ENCODE assay signal across 24 cellular contexts in genomic region chr11:7546324-7546791, GRCh38. TPM values are rescaled to one million over a fixed set of nuclear protein-coding genes. Genes with fewer than 3 reads are reported as not detected.
DNase-seq lines count a peak whose midpoint lies in the region; TF ChIP-seq lines count a peak whose summit lies in the region.
"Had no signal": no experiment of that assay in that cellular context is flagged by ENCODE, and none has a peak within 500 bp of the region (broad histone marks: within the 10 kb centered on the region; RNA-seq: fewer than 3 reads in every experiment).

No MANE protein-coding gene starts in this region.

- no peak for TF ChIP-seq POLR2A in breast epithelium (IDR thresholded peaks at IDR 0.05)
- TF ChIP-seq POLR2A in testis (IDR thresholded peaks at IDR 0.05), result no peak

- no peak overlapping the region for H2BK12ac ChIP-seq in neuronal stem cell (ENCODE audit: low read length)

- no peak overlapping the region for H3K27ac Mint-ChIP-seq in MCF 10A (ENCODE audit: low read depth, unreplicated experiment)
- H3K27ac Mint-ChIP-seq in mesothelial cell of epicardium, result peak overlapping the region; percentile 55
- H3K27ac Mint-ChIP-seq: activated naive CD8-positive, alpha-beta T cell treated with anti-CD3 and anti-CD28 coated beads for 36 hours had no signal

- no peaks in the 10 kb centered on the region for H3K4me1 ChIP-seq in breast epithelium
- H3K4me1 ChIP-seq in esophagus (ENCODE audit: control insufficient read depth in 2 of 2, insufficient read depth in 2 of 2, low read length in 1 of 2), result peaks cover 0 to 20% of the 10 kb centered on the region in 2 donors
- no peaks in the 10 kb centered on the region for H3K4me1 ChIP-seq in neuronal stem cell (ENCODE audit: control insufficient read depth in 2 of 2, insufficient read depth in 1 of 2, low read depth in 1 of 2, low read length in 2 of 2)
- H3K4me1 ChIP-seq in testis, result no peaks in the 10 kb centered on the region
- H3K4me1 ChIP-seq: body of pancreas, tibial artery had no signal

- H3K36me3 Mint-ChIP-seq in MCF 10A (ENCODE audit: insufficient read depth, unreplicated experiment) (no peaks in the 10 kb centered on the region), mesothelial cell of epicardium (peaks cover 8% of the 10 kb centered on the region)
- H3K36me3 Mint-ChIP-seq: activated naive CD8-positive, alpha-beta T cell treated with anti-CD3 and anti-CD28 coated beads for 36 hours; WTC11 had no signal

- BruUV-seq in MCF 10A (replicated peaks; lab: Mats Ljungman, UMichigan), result no TSS peak

- no peak overlapping the region for H3K4ac ChIP-seq in neuronal stem cell (ENCODE audit: low read length)

- H3K23ac ChIP-seq in neuronal stem cell (ENCODE audit: low read depth, low read length, poor library complexity), result no peak overlapping the region

- H2AFZ ChIP-seq in neuronal stem cell (ENCODE audit: low read length), result no peak overlapping the region

- no peak for TF ChIP-seq CTCF in MCF 10A (IDR thresholded peaks at IDR 0.05; ENCODE audit: unreplicated experiment)
- TF ChIP-seq CTCF in breast epithelium (IDR thresholded peaks at IDR 0.05), result no peak
- TF ChIP-seq CTCF in mesothelial cell of epicardium (IDR thresholded peaks at IDR 0.05; ENCODE audit: unreplicated experiment), result no peak
- no peak for TF ChIP-seq CTCF in testis (IDR thresholded peaks at IDR 0.05)

- H3K27me3 ChIP-seq in breast epithelium (no peaks in the 10 kb centered on the region), esophagus (ENCODE audit: control insufficient read depth in 1 of 2, insufficient read depth in 2 of 2, low read length in 2 of 2) (no peaks in the 10 kb centered on the region), neuronal stem cell (ENCODE audit: control insufficient read depth in 3 of 3, insufficient read depth in 3 of 3, low read depth in 1 of 3, low read length in 3 of 3) (peaks cover 0 to 16% (median 0%) of the 10 kb centered on the region in 3 experiments), testis (no peaks in the 10 kb centered on the region)
- H3K27me3 ChIP-seq: body of pancreas, tibial artery had no signal

- H3K14ac ChIP-seq in neuronal stem cell (ENCODE audit: low read length), result no peak overlapping the region

- CTCF ChIA-PET in MCF 10A (lab: Yijun Ruan, JAX), result interaction anchor here (0.6 to 6.4 kb wide), 7 partner anchors 25 to 447 kb away, joined by 3 to 38 read pairs (median 4); partner anchors contain the start of gene EIF3F

- H3K9ac ChIP-seq in neuronal stem cell (ENCODE audit: low read depth, low read length, poor library complexity), result no peak overlapping the region

- H3K4me2 ChIP-seq in neuronal stem cell (ENCODE audit: insufficient read depth, low read length, poor library complexity, severe bottlenecking), result no peak overlapping the region

- H3K9me3 ChIP-seq in breast epithelium (no peaks in the 10 kb centered on the region), esophagus (ENCODE audit: control insufficient read depth in 2 of 2, insufficient read depth in 1 of 2, low read depth in 1 of 2, low read length in 1 of 2) (no peaks in the 10 kb centered on the region), neuronal stem cell (replicated peaks in 1 of 2; ENCODE audit: control insufficient read depth in 2 of 2, insufficient read depth in 1 of 2, low read depth in 1 of 2, low read length in 2 of 2) (no peaks in the 10 kb centered on the region), testis (no peaks in the 10 kb centered on the region)
- H3K9me3 ChIP-seq: body of pancreas, tibial artery had no signal

- H3K9me3 Mint-ChIP-seq in MCF 10A (ENCODE audit: unreplicated experiment) (no peaks in the 10 kb centered on the region), mesothelial cell of epicardium (no peaks in the 10 kb centered on the region)
- H3K9me3 Mint-ChIP-seq: activated naive CD8-positive, alpha-beta T cell treated with anti-CD3 and anti-CD28 coated beads for 36 hours; neural crest cell; WTC11 had no signal

- H2AK5ac ChIP-seq in neuronal stem cell (ENCODE audit: low read depth, low read length), result no peak overlapping the region

- H2BK15ac ChIP-seq in neuronal stem cell (ENCODE audit: low read length), result no peak overlapping the region

- peak; percentile 49 for DNase-seq in MCF 10A (ENCODE audit: unreplicated experiment)
- no peak for DNase-seq in breast epithelium (ENCODE audit: low spot score in 2 of 2)
- DNase-seq in mesothelial cell of epicardium (ENCODE audit: low spot score in 2 of 2, unreplicated experiment in 2 of 2), result no peak
- no peak for DNase-seq in neuronal stem cell (ENCODE audit: low spot score)
- DNase-seq in stimulated activated CD4-positive, alpha-beta T cell treated with anti-CD3 and anti-CD28 coated beads, Interleukin-12 subunit alpha, Interleukin-12 subunit beta, amount 100 ng/mL, for 4 hours, result no peak
- DNase-seq in testis, result no peak
- no peak for DNase-seq in HuH-7 (ENCODE audit: low spot score)
- DNase-seq: 8988T; activated CD4-positive, alpha-beta T cell treated with anti-CD3 and anti-CD28 coated beads, Interleukin-2, amount 50 U/mL, for 4 hours; activated CD8-positive, alpha-beta memory T cell treated with anti-CD3 and anti-CD28 coated beads, Interleukin-2, amount 50 U/mL, for 4 hours; activated naive CD8-positive, alpha-beta T cell treated with anti-CD3 and anti-CD28 coated beads for 36 hours; body of pancreas; effector CD8-positive, alpha-beta T cell; KG1; left ventricle myocardium superior; MV-4-11; NCI-H1930; RPMI8226; stimulated activated CD4-positive, alpha-beta T cell treated with anti-CD3 and anti-CD28 coated beads, Interleukin-4, amount 100 ng/mL, for 1 hour; stimulated activated naive CD4-positive, alpha-beta T cell treated with Interleukin-2 at 50 U/mL for 16 hours; tibial artery had no signal

- H3K79me1 ChIP-seq in neuronal stem cell (ENCODE audit: low read depth, low read length), result no peaks in the 10 kb centered on the region

- H3K4me1 Mint-ChIP-seq in MCF 10A (ENCODE audit: insufficient read depth, unreplicated experiment), result peaks cover 10% of the 10 kb centered on the region
- H3K4me1 Mint-ChIP-seq in mesothelial cell of epicardium, result peaks cover 43% of the 10 kb centered on the region
- H3K4me1 Mint-ChIP-seq: neural crest cell had no signal

- intact Hi-C loops in MCF 10A (cut with micrococcal nuclease), result no loop called here
- intact Hi-C loops in breast epithelium (cut with DNase I; ENCODE audit: low total_unique reads), result no loop called here
- intact Hi-C loops in testis (cut with DNase I; ENCODE audit: low total_unique reads), result no loop called here

- H4K91ac ChIP-seq in neuronal stem cell (ENCODE audit: low read depth, low read length, poor library complexity), result no peak overlapping the region

- H4K8ac ChIP-seq in neuronal stem cell (ENCODE audit: low read depth, low read length), result no peak overlapping the region

- H3K27ac ChIP-seq in breast epithelium, result no peak overlapping the region
- H3K27ac ChIP-seq in esophagus (ENCODE audit: low read depth in 2 of 2, low read length in 1 of 2), result peak overlapping the region; percentile 86 to 90
- H3K27ac ChIP-seq in neuronal stem cell (replicated peaks; ENCODE audit: low read length), result no peak overlapping the region
- H3K27ac ChIP-seq in testis, result no peak overlapping the region
- H3K27ac ChIP-seq: body of pancreas, tibial artery had no signal

- no peak overlapping the region for H3K4me3 Mint-ChIP-seq in MCF 10A (ENCODE audit: unreplicated experiment)
- H3K4me3 Mint-ChIP-seq in mesothelial cell of epicardium, result no peak overlapping the region
- H3K4me3 Mint-ChIP-seq: activated naive CD8-positive, alpha-beta T cell treated with anti-CD3 and anti-CD28 coated beads for 36 hours; neural crest cell; WTC11 had no signal

- no peak overlapping the region for H2BK5ac ChIP-seq in neuronal stem cell (ENCODE audit: low read length)

- H3K27me3 Mint-ChIP-seq in MCF 10A (ENCODE audit: insufficient read depth, unreplicated experiment), result no peaks in the 10 kb centered on the region
- H3K27me3 Mint-ChIP-seq in mesothelial cell of epicardium (ENCODE audit: low read depth), result no peaks in the 10 kb centered on the region
- H3K27me3 Mint-ChIP-seq: activated naive CD8-positive, alpha-beta T cell treated with anti-CD3 and anti-CD28 coated beads for 36 hours had no signal

- POLR2A ChIA-PET in MCF 10A (lab: Yijun Ruan, JAX), result no interaction called here

- no peak overlapping the region for H2BK120ac ChIP-seq in neuronal stem cell (ENCODE audit: low read depth, low read length)

- H3K36me3 ChIP-seq in breast epithelium, result no peaks in the 10 kb centered on the region
- no peaks in the 10 kb centered on the region for H3K36me3 ChIP-seq in esophagus (ENCODE audit: control insufficient read depth in 2 of 2, insufficient read depth in 2 of 2, low read length in 1 of 2)
- no peaks in the 10 kb centered on the region for H3K36me3 ChIP-seq in neuronal stem cell (replicated peaks in 1 of 2; ENCODE audit: control insufficient read depth in 2 of 2, insufficient read depth in 2 of 2, low read length in 2 of 2)
- no peaks in the 10 kb centered on the region for H3K36me3 ChIP-seq in testis (ENCODE audit: low read depth, missing control alignments)
- H3K36me3 ChIP-seq: tibial artery had no signal

- no peak overlapping the region for H3K4me3 ChIP-seq in breast epithelium
- no peak overlapping the region for H3K4me3 ChIP-seq in esophagus (ENCODE audit: low read depth in 1 of 2, low read length in 2 of 2)
- H3K4me3 ChIP-seq in neuronal stem cell (ENCODE audit: low read length in 2 of 2), result no peak overlapping the region
- no peak overlapping the region for H3K4me3 ChIP-seq in testis
- H3K4me3 ChIP-seq: body of pancreas, tibial artery had no signal

- H3K18ac ChIP-seq in neuronal stem cell (ENCODE audit: low read length), result no peak overlapping the region

- WGBS in esophagus, 2 donors, result 61 to 81% methylated on average over 3 of the region's 3 CpGs
- no CpG with 5 or more reads among the region's 3 CpGs for WGBS in neuronal stem cell (ENCODE audit: extremely low coverage in 2 of 2, insufficient read length in 2 of 2, insufficient replicate concordance in 1 of 2), 2 donors
- WGBS in testis, 2 donors, result 90 to 92% methylated on average over 3 of the region's 3 CpGs

RNA-seq across cellular contexts. Expression of gene PPFIBP2, which starts 32.6 kb away (rescaled TPM):
- total RNA-seq in MCF 10A (2022), result 3.5 and 4.3 TPM in 2 replicates
- 10 to 100 TPM; 32.3 to 56.1 (median 43.3) TPM for total RNA-seq in breast epithelium
- 10 to 100 TPM; 27.4 to 32.1 TPM for polyA plus RNA-seq in esophagus
- total RNA-seq in mesothelial cell of epicardium, result 65.8 to 73.8 TPM (median 69.1 TPM) in 3 replicates
- polyA plus RNA-seq in neuronal stem cell (2013, experiment 1 of 2), result 1.7 TPM
- polyA plus RNA-seq in neuronal stem cell (2013, experiment 2 of 2), result 2.3 TPM
- total RNA-seq in testis, result 100 to 1,000 TPM in 1 of 2 donors, 10 to 100 TPM in 1; 70.5 to 104 TPM
- polyA plus RNA-seq in testis (ENCODE audit: insufficient read depth, low read depth, low replicate concordance), result 105 TPM

Comparison
In these comparisons a context has a peak if more than half of its experiments do, and no peak if none do; other contexts are left out.
1. H3K27ac ChIP-seq: peak in esophagus (2 of 2); none in breast epithelium (0 of 2), neuronal stem cell (single experiment) and testis (0 of 2).